8 cellular contexts compared by ENCODE assay signal in genomic region chr4:41935652-41936021, GRCh38. TPM values are rescaled to one million over a fixed set of nuclear protein-coding genes. Genes with fewer than 3 reads are reported as not detected.
A peak's percentile ranks its signal among the peaks of the same experiment; 100 is the strongest.
DNase-seq lines count a peak whose midpoint lies in the region; ATAC-seq and TF ChIP-seq lines count a peak whose summit lies in the region.

No MANE protein-coding gene starts in this region.

- peak overlapping the region; percentile 32 for H2AK5ac ChIP-seq in neuronal stem cell (ENCODE audit: low read depth, low read length)

- peak overlapping the region; percentile 93 for H2AFZ ChIP-seq in neuronal stem cell (ENCODE audit: low read length)

- ATAC-seq in HG03060 (IDR thresholded peaks at IDR 0.05; ENCODE audit: low read depth, unreplicated experiment) (peak; percentile 7), esophagus mucosa (peak; percentile 50)

- H2BK12ac ChIP-seq in neuronal stem cell (ENCODE audit: low read length): no peak overlapping the region

- no peak overlapping the region for H3K14ac ChIP-seq in neuronal stem cell (ENCODE audit: low read length)

- H3K27ac ChIP-seq in VCaP (peak overlapping the region; percentile 93), neuronal stem cell (replicated peaks; ENCODE audit: low read length) (no peak overlapping the region)

- peak overlapping the region; percentile 63 for H3K4me2 ChIP-seq in neuronal stem cell (ENCODE audit: insufficient read depth, low read length, poor library complexity, severe bottlenecking)

- H2BK15ac ChIP-seq in neuronal stem cell (ENCODE audit: low read length): no peak overlapping the region

- H3K79me1 ChIP-seq in neuronal stem cell (ENCODE audit: low read depth, low read length): peaks cover 8% of the 10 kb centered on the region

- peak overlapping the region; percentile 90 for H3K9ac ChIP-seq in neuronal stem cell (ENCODE audit: low read depth, low read length, poor library complexity)

- H3K9me3 ChIP-seq in neuronal stem cell (replicated peaks in 1 of 2; ENCODE audit: control insufficient read depth in 2 of 2, insufficient read depth in 1 of 2, low read depth in 1 of 2, low read length in 2 of 2): no peaks in the 10 kb centered on the region

- no peak overlapping the region for H3K4ac ChIP-seq in neuronal stem cell (ENCODE audit: low read length)

- WGBS in neuronal stem cell (ENCODE audit: extremely low coverage in 2 of 2, insufficient read length in 2 of 2, insufficient replicate concordance in 1 of 2), 2 donors: no CpG with 5 or more reads among the region's 12 CpGs

- H4K91ac ChIP-seq in neuronal stem cell (ENCODE audit: low read depth, low read length, poor library complexity): no peak overlapping the region

- no peak overlapping the region for H4K8ac ChIP-seq in neuronal stem cell (ENCODE audit: low read depth, low read length)

- H2BK120ac ChIP-seq in neuronal stem cell (ENCODE audit: low read depth, low read length): no peak overlapping the region

- no peak overlapping the region for H3K23ac ChIP-seq in neuronal stem cell (ENCODE audit: low read depth, low read length, poor library complexity)

- H3K4me3 ChIP-seq in neuronal stem cell (ENCODE audit: low read length in 2 of 2): peak overlapping the region; percentile 72 to 95

- no peak overlapping the region for H2BK5ac ChIP-seq in neuronal stem cell (ENCODE audit: low read length)

- peak; percentile 2 to 4 for DNase-seq in activated CD4-positive, alpha-beta T cell treated with anti-CD3 and anti-CD28 coated beads for 24 hours (ENCODE audit: low read depth in 2 of 2)
- DNase-seq in activated CD4-positive, alpha-beta T cell treated with anti-CD3 and anti-CD28 coated beads for 1 hour: no peak
- DNase-seq in neuronal stem cell (ENCODE audit: low spot score) (no peak), midbrain (lab: John Stamatoyannopoulos, UW) (no peak), Ammon's horn (ENCODE audit: low spot score) (no peak)

- no peak for TF ChIP-seq CTCF in VCaP (conservative IDR thresholded peaks at IDR 0.05)

- H3K18ac ChIP-seq in neuronal stem cell (ENCODE audit: low read length): no peak overlapping the region

- no peaks in the 10 kb centered on the region for H3K27me3 ChIP-seq in neuronal stem cell (ENCODE audit: control insufficient read depth in 3 of 3, insufficient read depth in 3 of 3, low read depth in 1 of 3, low read length in 3 of 3)

- peaks cover 3 to 5% of the 10 kb centered on the region in 2 donors for H3K4me1 ChIP-seq in neuronal stem cell (ENCODE audit: control insufficient read depth in 2 of 2, insufficient read depth in 1 of 2, low read depth in 1 of 2, low read length in 2 of 2)

- H3K36me3 ChIP-seq in neuronal stem cell (replicated peaks in 1 of 2; ENCODE audit: control insufficient read depth in 2 of 2, insufficient read depth in 2 of 2, low read length in 2 of 2): peaks cover 5 to 44% of the 10 kb centered on the region in 2 donors

RNA-seq across cellular contexts. Expression of gene TMEM33, which starts 0.4 kb away (rescaled TPM):
- 51.5 TPM for total RNA-seq in esophagus mucosa
- 29.4 TPM for polyA plus RNA-seq in neuronal stem cell (2013, experiment 1 of 2)
- polyA plus RNA-seq in neuronal stem cell (2013, experiment 2 of 2): 32.7 TPM

RNA-seq across cellular contexts. Expression of gene DCAF4L1, which starts 45.9 kb away (rescaled TPM):
- 0.08 TPM for total RNA-seq in esophagus mucosa
- polyA plus RNA-seq in neuronal stem cell (2013, experiment 1 of 2): 0.04 TPM
- polyA plus RNA-seq in neuronal stem cell (2013, experiment 2 of 2): 0.03 TPM

RNA-seq across cellular contexts. Expression of gene SLC30A9, which starts 54.7 kb away (rescaled TPM):
- 42.2 TPM for total RNA-seq in esophagus mucosa
- polyA plus RNA-seq in neuronal stem cell (2013, experiment 1 of 2): 41.7 TPM
- polyA plus RNA-seq in neuronal stem cell (2013, experiment 2 of 2): 42.4 TPM

Comparison
In these comparisons a context has a peak if more than half of its experiments do, and no peak if none do; other contexts are left out.
1. DNase-seq: peak in activated CD4-positive, alpha-beta T cell treated with anti-CD3 and anti-CD28 coated beads for 24 hours (2 of 2); none in activated CD4-positive, alpha-beta T cell treated with anti-CD3 and anti-CD28 coated beads for 1 hour (single experiment), neuronal stem cell (single experiment), midbrain (single experiment) and Ammon's horn (single experiment).